In the genomic region with DNA sequence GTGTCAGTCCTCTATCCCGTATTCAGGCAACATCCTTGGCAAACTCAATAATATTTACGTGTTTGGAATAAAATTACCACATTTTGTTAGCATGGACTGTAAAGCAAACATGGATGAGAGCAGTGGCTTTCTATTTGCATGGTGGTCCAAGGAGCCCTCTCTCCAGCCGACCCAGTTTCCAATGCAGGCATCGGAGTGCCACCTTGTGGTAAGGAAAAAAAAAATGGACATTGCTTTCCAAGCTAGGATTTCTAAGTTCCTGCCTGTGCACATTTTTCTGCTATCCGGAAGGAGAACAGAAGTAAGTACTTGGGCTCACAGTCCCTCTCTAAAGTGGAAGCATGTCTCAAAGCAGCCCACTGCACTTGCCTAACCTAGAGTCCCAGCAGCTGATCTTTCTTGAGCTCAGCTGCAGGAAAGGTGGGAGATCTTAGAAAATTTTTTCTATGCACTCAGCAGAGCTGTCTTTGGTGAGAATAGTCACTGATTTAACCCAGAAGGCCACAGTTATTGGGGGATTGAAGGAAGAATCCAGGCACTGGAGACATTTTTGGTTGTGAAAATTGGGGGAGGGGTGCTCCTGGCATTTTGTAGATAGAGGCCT, we compare ENCODE assay signal across 1 cellular context.
TF ChIP-seq lines count a peak whose summit lies in the region.

No MANE protein-coding gene starts in this region.

TF ChIP-seq in K562, 482 proteins besides CTCF, POLR2A, EP300 and RAD21 (continued from another document):
- peak in 1 of 3 experiments; percentile 51 for TF ChIP-seq YY1 (IDR thresholded peaks at IDR 0.05; ENCODE audit: borderline replicate concordance in 1 of 3, control insufficient read depth in 1 of 3, extremely low read depth in 1 of 3, insufficient read depth in 3 of 3, insufficient read length in 1 of 3, insufficient replicate concordance in 2 of 3, low read depth in 1 of 3, low read length in 2 of 3)
- TF ChIP-seq, protein P1, sequence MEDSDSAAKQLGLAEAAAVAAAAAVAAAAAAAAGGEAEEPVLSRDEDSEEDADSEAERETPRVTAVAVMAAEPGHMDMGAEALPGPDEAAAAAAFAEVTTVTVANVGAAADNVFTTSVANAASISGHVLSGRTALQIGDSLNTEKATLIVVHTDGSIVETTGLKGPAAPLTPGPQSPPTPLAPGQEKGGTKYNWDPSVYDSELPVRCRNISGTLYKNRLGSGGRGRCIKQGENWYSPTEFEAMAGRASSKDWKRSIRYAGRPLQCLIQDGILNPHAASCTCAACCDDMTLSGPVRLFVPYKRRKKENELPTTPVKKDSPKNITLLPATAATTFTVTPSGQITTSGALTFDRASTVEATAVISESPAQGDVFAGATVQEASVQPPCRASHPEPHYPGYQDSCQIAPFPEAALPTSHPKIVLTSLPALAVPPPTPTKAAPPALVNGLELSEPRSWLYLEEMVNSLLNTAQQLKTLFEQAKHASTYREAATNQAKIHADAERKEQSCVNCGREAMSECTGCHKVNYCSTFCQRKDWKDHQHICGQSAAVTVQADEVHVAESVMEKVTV (CRISPR knock-in tag; IDR thresholded peaks at IDR 0.05) = 0 out of 2 replicates have a peak, but pooled peaks have one; percentile 15
TF ChIP-seq in K562: peak in this region for 3.
